ENCODE assay signal across 16 cellular contexts in genomic region chr7:28723336-28723735, GRCh38.
DNase-seq lines count a peak whose midpoint lies in the region; ATAC-seq and TF ChIP-seq lines count a peak whose summit lies in the region.
"Had no signal": no experiment of that assay in that cellular context is flagged by ENCODE, and none has a peak within 500 bp of the region (broad histone marks: within the 10 kb centered on the region; RNA-seq: fewer than 3 reads in every experiment).

No MANE protein-coding gene starts in this region.

- TF ChIP-seq CTCF in mesothelial cell of epicardium (IDR thresholded peaks at IDR 0.05; ENCODE audit: unreplicated experiment), result no peak

- H3K27ac ChIP-seq in caudate nucleus (ENCODE audit: low read depth, low read length), result peak overlapping the region; percentile 42
- H3K27ac ChIP-seq: BLaER1 treated with 17β-estradiol and CSF1 and Interleukin-3, amounts not matched to agents 10 nM and 100 nM; Peyer's patch had no signal

- H3K27ac Mint-ChIP-seq in mesothelial cell of epicardium, result no peak overlapping the region

- no peak overlapping the region for H3K4me3 Mint-ChIP-seq in mesothelial cell of epicardium

- no peaks in the 10 kb centered on the region for H3K27me3 Mint-ChIP-seq in mesothelial cell of epicardium (ENCODE audit: low read depth)

- H3K36me3 Mint-ChIP-seq in mesothelial cell of epicardium, result peaks cover 11% of the 10 kb centered on the region

- peaks cover 8% of the 10 kb centered on the region for H3K4me1 Mint-ChIP-seq in mesothelial cell of epicardium

- no peak for ATAC-seq in GM18867 (IDR thresholded peaks at IDR 0.05; ENCODE audit: unreplicated experiment)
- ATAC-seq: GM12878, Right ventricle myocardium inferior had no signal

- DNase-seq in NCI-H2227 (lab: John Stamatoyannopoulos, UW; ENCODE audit: unreplicated experiment) (peak; percentile 17), NCI-H2227 treated with DMSO at 0.1 percent for 48 hours (lab: John Stamatoyannopoulos, UW) (no peak), caudate nucleus (lab: John Stamatoyannopoulos, UW) (peak in 22 of 61 donors; percentile 14 to 53 (median 27)), midbrain (lab: John Stamatoyannopoulos, UW) (peak; percentile 60), superior temporal gyrus (ENCODE audit: extremely low spot score) (peak; percentile 82), mesothelial cell of epicardium (ENCODE audit: low spot score in 2 of 2, unreplicated experiment in 2 of 2) (no peak), NCI-H1436 treated with DMSO at 0.1 percent for 48 hours (lab: John Stamatoyannopoulos, UW) (no peak)
- DNase-seq: DND-41, GOT3, NCI-H2029, NCI-H82, Peyer's patch had no signal

- H3K9me3 Mint-ChIP-seq in mesothelial cell of epicardium, result no peaks in the 10 kb centered on the region

Comparison
In these comparisons a context has a peak if more than half of its experiments do, and no peak if none do; other contexts are left out.
1. DNase-seq: peak in NCI-H2227 (single experiment), midbrain (single experiment) and superior temporal gyrus (single experiment); none in NCI-H2227 treated with DMSO at 0.1 percent for 48 hours (single experiment), mesothelial cell of epicardium (0 of 2) and NCI-H1436 treated with DMSO at 0.1 percent for 48 hours (single experiment).